Comparison of ENCODE assay signal across 10 cellular contexts in the genomic region with DNA sequence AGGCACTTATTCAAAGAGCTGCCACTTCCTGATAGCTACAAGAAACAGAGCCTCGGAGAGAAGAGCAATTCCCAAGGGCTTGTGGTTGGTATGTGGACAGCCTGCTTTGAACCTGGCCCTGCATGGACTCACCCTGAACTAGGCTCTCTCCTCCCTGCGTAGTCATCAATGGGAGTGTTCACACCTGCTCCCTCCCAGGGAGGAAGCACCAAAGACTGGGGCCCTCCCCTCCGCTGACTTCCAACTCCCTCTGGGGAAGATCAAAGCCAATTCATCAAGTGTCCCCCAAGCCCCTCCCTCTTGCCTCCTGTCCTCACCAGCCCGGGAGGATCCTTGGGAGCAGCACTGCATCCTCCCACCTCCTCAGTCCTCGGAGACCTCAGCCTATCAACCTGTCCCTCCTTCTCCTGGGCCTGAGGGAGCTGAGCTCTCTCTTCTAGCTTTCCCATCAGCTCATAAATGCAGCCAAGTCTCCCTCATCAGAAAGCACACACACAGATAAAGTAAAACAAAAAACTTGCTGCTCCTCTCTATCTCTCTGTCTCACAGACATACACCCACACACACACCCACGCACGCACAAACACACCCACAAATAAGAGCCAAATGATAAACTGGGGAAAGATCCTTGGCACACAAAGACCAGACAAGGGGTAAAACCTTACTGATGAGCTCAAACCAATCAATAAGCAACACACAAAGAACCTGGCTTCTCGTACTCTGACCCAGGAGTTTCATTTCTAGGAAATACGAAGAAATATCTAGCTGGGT. TPM values are rescaled to one million over a fixed set of nuclear protein-coding genes. Genes with fewer than 3 reads are reported as not detected.
DNase-seq lines count a peak whose midpoint lies in the region; ATAC-seq and TF ChIP-seq lines count a peak whose summit lies in the region.
"Had no signal": no experiment of that assay in that cellular context is flagged by ENCODE, and none has a peak within 500 bp of the region (broad histone marks: within the 10 kb centered on the region; RNA-seq: fewer than 3 reads in every experiment).

No MANE protein-coding gene starts in this region.

- peaks cover 58% of the 10 kb centered on the region for H3K27me3 Mint-ChIP-seq in activated naive CD8-positive, alpha-beta T cell treated with anti-CD3 and anti-CD28 coated beads for 36 hours

- ATAC-seq in GM19324 (IDR thresholded peaks at IDR 0.05; ENCODE audit: low FRiP score, unreplicated experiment) (peak; percentile 11), HG03565 (IDR thresholded peaks at IDR 0.05; ENCODE audit: unreplicated experiment) (no peak), GM21367 (IDR thresholded peaks at IDR 0.05; ENCODE audit: unreplicated experiment) (no peak)

- 34 to 50% methylated on average over 9 of the region's 9 CpGs for WGBS in sigmoid colon, 2 donors

- H3K36me3 ChIP-seq in sigmoid colon, result no peaks in the 10 kb centered on the region
- H3K36me3 ChIP-seq: neutrophil had no signal

- TF ChIP-seq POLR2A in sigmoid colon (IDR thresholded peaks at IDR 0.05), result no peak

- H3K9me3 Mint-ChIP-seq in activated naive CD8-positive, alpha-beta T cell treated with anti-CD3 and anti-CD28 coated beads for 36 hours, result no peaks in the 10 kb centered on the region

- H3K36me3 Mint-ChIP-seq in activated naive CD8-positive, alpha-beta T cell treated with anti-CD3 and anti-CD28 coated beads for 36 hours, result no peaks in the 10 kb centered on the region

- H3K4me3 ChIP-seq in sigmoid colon, result no peak overlapping the region

- no peak overlapping the region for H3K27ac Mint-ChIP-seq in activated naive CD8-positive, alpha-beta T cell treated with anti-CD3 and anti-CD28 coated beads for 36 hours

- peaks cover 18% of the 10 kb centered on the region for H3K4me1 Mint-ChIP-seq in activated naive CD8-positive, alpha-beta T cell treated with anti-CD3 and anti-CD28 coated beads for 36 hours

- TF ChIP-seq EP300 in sigmoid colon (IDR thresholded peaks at IDR 0.05), result no peak

- TF ChIP-seq CTCF in sigmoid colon (IDR thresholded peaks at IDR 0.05), result no peak

- no peak overlapping the region for H3K4me3 Mint-ChIP-seq in activated naive CD8-positive, alpha-beta T cell treated with anti-CD3 and anti-CD28 coated beads for 36 hours

- H3K27me3 ChIP-seq in sigmoid colon, result peaks cover 0 to 7% (median 0%) of the 10 kb centered on the region in 3 donors

- peak overlapping the region; percentile 39 for H3K27ac ChIP-seq in epithelial cell of prostate
- H3K27ac ChIP-seq in sigmoid colon, result peak overlapping the region; percentile 95 to 96 (median 96)
- H3K27ac ChIP-seq: neutrophil had no signal

- H3K9me3 ChIP-seq in sigmoid colon, result no peaks in the 10 kb centered on the region
- H3K9me3 ChIP-seq: neutrophil had no signal

- intact Hi-C loops in sigmoid colon (cut with DNase I), result loop anchor here (5.0 kb wide), 1 partner anchor 100 kb away; no protein-coding TSS in a partner anchor

- H3K4me1 ChIP-seq in sigmoid colon, result peaks cover 0 to 55% (median 50%) of the 10 kb centered on the region in 4 donors

- DNase-seq in LoVo (ENCODE audit: low spot score) (peak; percentile 59), epithelial cell of prostate (ENCODE audit: low read depth, low spot score) (no peak), sigmoid colon (no peak), NOMO-1 treated with DMSO at 0.1 percent for 48 hours (lab: John Stamatoyannopoulos, UW; ENCODE audit: unreplicated experiment) (no peak)
- DNase-seq in activated naive CD8-positive, alpha-beta T cell treated with anti-CD3 and anti-CD28 coated beads for 36 hours, result no peak
- DNase-seq: SW 1271 had no signal

RNA-seq across cellular contexts. Expression of a gene that starts 3.3 kb away (rescaled TPM):
- total RNA-seq in sigmoid colon, result 10 to 100 TPM; 23.5 to 51.0 (median 27.7) TPM
- polyA plus RNA-seq in sigmoid colon, result 10 to 100 TPM in 2 of 3 donors, 1 to 10 TPM in 1; 1.6 to 17.3 (median 12.6) TPM
- under 1 TPM in 1 of 2 experiments, not detected in 1; 0.08 TPM for total RNA-seq in activated naive CD8-positive, alpha-beta T cell treated with anti-CD3 and anti-CD28 coated beads for 36 hours

Comparison
In these comparisons a context has a peak if more than half of its experiments do, and no peak if none do; other contexts are left out.
1. RNA of a gene that starts 3.3 kb away (total RNA-seq): 23.5 to 51.0 TPM in sigmoid colon; 0.08 TPM in activated naive CD8-positive, alpha-beta T cell treated with anti-CD3 and anti-CD28 coated beads for 36 hours; every median in the first group is over 10 times any median in the second.